Comparison of ENCODE assay signal across 27 cellular contexts in genomic region chr2:76584474-76584873, GRCh38.
"Had no signal": no experiment of that assay in that cellular context is flagged by ENCODE, and none has a peak within 500 bp of the region (broad histone marks: within the 10 kb centered on the region; RNA-seq: fewer than 3 reads in every experiment).

No MANE protein-coding gene starts in this region.

- H3K27me3 ChIP-seq: colonic mucosa, esophagus muscularis mucosa, foreskin keratinocyte, heart right ventricle, left lung, sigmoid colon, testis, tibial artery had no signal

- ATAC-seq: foreskin keratinocyte; heart right ventricle; left cardiac atrium; left lung; naive thymus-derived CD8-positive, alpha-beta T cell; psoas muscle; right cardiac atrium; stimulated activated effector memory CD8-positive, alpha-beta T cell treated with anti-CD3 and anti-CD28 coated beads, Interleukin-12 subunit alpha, Interleukin-12 subunit beta, amount 100 ng/mL, for 72 hours had no signal

- H3K27me3 Mint-ChIP-seq: dendritic cell treated with granulocyte-macrophage colony-stimulating factor and Interleukin-4, amounts not matched to agents 40 ng/mL and 50 ng/mL, for 4 days; naive thymus-derived CD8-positive, alpha-beta T cell had no signal

- H3K9me3 ChIP-seq: colonic mucosa, esophagus muscularis mucosa, left lung, psoas muscle, sigmoid colon, testis, tibial artery had no signal

- H3K27ac ChIP-seq: colonic mucosa, esophagus muscularis mucosa, foreskin keratinocyte, heart right ventricle, left lung, psoas muscle, sigmoid colon, testis, tibial artery had no signal

- H3K27ac Mint-ChIP-seq: dendritic cell treated with granulocyte-macrophage colony-stimulating factor and Interleukin-4, amounts not matched to agents 40 ng/mL and 50 ng/mL, for 4 days; mesothelial cell of epicardium; naive thymus-derived CD8-positive, alpha-beta T cell; nephron progenitor cell; stimulated activated effector memory CD8-positive, alpha-beta T cell treated with anti-CD3 and anti-CD28 coated beads, Interleukin-12 subunit alpha, Interleukin-12 subunit beta, amount 100 ng/mL, for 72 hours; type B pancreatic cell had no signal

- H3K4me1 Mint-ChIP-seq: mesothelial cell of epicardium; naive thymus-derived CD8-positive, alpha-beta T cell; nephron progenitor cell; stimulated activated effector memory CD8-positive, alpha-beta T cell treated with anti-CD3 and anti-CD28 coated beads, Interleukin-12 subunit alpha, Interleukin-12 subunit beta, amount 100 ng/mL, for 72 hours had no signal

- H3K4me1 ChIP-seq: colonic mucosa, esophagus muscularis mucosa, foreskin keratinocyte, heart right ventricle, left lung, psoas muscle, sigmoid colon, testis, tibial artery had no signal

- DNase-seq: colonic mucosa; effector memory CD4-positive, alpha-beta T cell; foreskin keratinocyte; glutamatergic neuron; heart right ventricle; hippocampal formation; left cardiac atrium; left lung; mesenchymal stem cell; naive thymus-derived CD8-positive, alpha-beta T cell; nephron progenitor cell; nucleus accumbens; posterior cingulate gyrus; psoas muscle; right cardiac atrium; sigmoid colon; stimulated activated CD4-positive, alpha-beta T cell treated with anti-CD3 and anti-CD28 coated beads, Interleukin-2, amount 100 ng/mL, for 24 hours; stimulated activated CD4-positive, alpha-beta T cell treated with anti-CD3 and anti-CD28 coated beads, Interleukin-4, amount 100 ng/mL, for 24 hours; stimulated activated naive CD4-positive, alpha-beta T cell treated with Interleukin-2 at 50 U/mL for 16 hours; substantia nigra; testis; tibial artery had no signal

- H3K4me3 ChIP-seq: colonic mucosa, esophagus muscularis mucosa, heart right ventricle, left lung, psoas muscle, sigmoid colon, testis, tibial artery had no signal

- H3K36me3 ChIP-seq: colonic mucosa, esophagus muscularis mucosa, heart right ventricle, left lung, sigmoid colon, tibial artery had no signal

- H3K9me3 Mint-ChIP-seq: dendritic cell treated with granulocyte-macrophage colony-stimulating factor and Interleukin-4, amounts not matched to agents 40 ng/mL and 50 ng/mL, for 4 days had no signal

- H3K4me3 Mint-ChIP-seq: dendritic cell treated with granulocyte-macrophage colony-stimulating factor and Interleukin-4, amounts not matched to agents 40 ng/mL and 50 ng/mL, for 4 days; mesothelial cell of epicardium; naive thymus-derived CD8-positive, alpha-beta T cell; nephron progenitor cell; stimulated activated effector memory CD8-positive, alpha-beta T cell treated with anti-CD3 and anti-CD28 coated beads, Interleukin-12 subunit alpha, Interleukin-12 subunit beta, amount 100 ng/mL, for 72 hours; type B pancreatic cell had no signal

- H3K36me3 Mint-ChIP-seq: naive thymus-derived CD8-positive, alpha-beta T cell; stimulated activated effector memory CD8-positive, alpha-beta T cell treated with anti-CD3 and anti-CD28 coated beads, Interleukin-12 subunit alpha, Interleukin-12 subunit beta, amount 100 ng/mL, for 72 hours; type B pancreatic cell had no signal
